Comparison of ENCODE assay signal across 17 cellular contexts in genomic region chr12:121915841-121916321, GRCh38. TPM values are rescaled to one million over a fixed set of nuclear protein-coding genes. Genes with fewer than 3 reads are reported as not detected.
A peak's percentile ranks its signal among the peaks of the same experiment; 100 is the strongest.
DNase-seq lines count a peak whose midpoint lies in the region; ATAC-seq and TF ChIP-seq lines count a peak whose summit lies in the region.
"Had no signal": no experiment of that assay in that cellular context is flagged by ENCODE, and none has a peak within 500 bp of the region (broad histone marks: within the 10 kb centered on the region; RNA-seq: fewer than 3 reads in every experiment).

No MANE protein-coding gene starts in this region.

- peak overlapping the region; percentile 77 for H3K9ac ChIP-seq in OCI-LY1 (ENCODE audit: low read length)

- H3K27me3 Mint-ChIP-seq in stimulated activated naive CD8-positive, alpha-beta T cell treated with anti-CD3 and anti-CD28 coated beads, Interleukin-15, Interleukin-2, amounts not matched to agents 100 ng/mL and 50 ng/mL, for 24 hours = no peaks in the 10 kb centered on the region
- H3K27me3 Mint-ChIP-seq: type B pancreatic cell had no signal

- H3K4me3 ChIP-seq in OCI-LY1 (ENCODE audit: low read depth, low read length, poor library complexity, severe bottlenecking) (peak overlapping the region; percentile 62), fibroblast of mammary gland (ENCODE audit: control insufficient read depth, low read depth, low read length) (no peak overlapping the region), spleen (no peak overlapping the region)
- H3K4me3 ChIP-seq: gastroesophageal sphincter, sigmoid colon had no signal

- H3K27me3 ChIP-seq in OCI-LY1 (ENCODE audit: insufficient read depth, low read length) (no peaks in the 10 kb centered on the region), spleen (replicated peaks in 1 of 7) (no peaks in the 10 kb centered on the region)
- H3K27me3 ChIP-seq: gastroesophageal sphincter, neutrophil, sigmoid colon had no signal

- DNase-seq in stimulated activated naive CD8-positive, alpha-beta T cell treated with anti-CD3 and anti-CD28 coated beads, Interleukin-15, Interleukin-2, amounts not matched to agents 100 U/mL and 50 U/mL, for 24 hours = no peak
- DNase-seq in fibroblast of mammary gland (ENCODE audit: low read depth) = peak; percentile 58
- no peak for DNase-seq in spleen
- DNase-seq in NK-92 treated with Interleukin-12 subunit alpha and Interleukin-12 subunit beta, amount 100 ng/mL, for 24 hours (lab: John Stamatoyannopoulos, UW) = no peak
- DNase-seq: activated gamma-delta T cell; effector CD4-positive, alpha-beta T cell; NCI-H2227 treated with DMSO at 0.1 percent for 48 hours; sigmoid colon had no signal

- no peak overlapping the region for H2AFZ ChIP-seq in OCI-LY1 (ENCODE audit: low read length)

- H3K36me3 ChIP-seq in OCI-LY1 (ENCODE audit: insufficient read depth, low read length) (peaks cover 44% of the 10 kb centered on the region), spleen (peaks cover 0 to 67% (median 37%) of the 10 kb centered on the region in 6 donors)

- no peak for ATAC-seq in stimulated activated naive CD8-positive, alpha-beta T cell treated with anti-CD3 and anti-CD28 coated beads, Interleukin-15, Interleukin-2, amounts not matched to agents 100 U/mL and 50 U/mL, for 24 hours
- ATAC-seq in HG03159 (IDR thresholded peaks at IDR 0.05; ENCODE audit: unreplicated experiment) (no peak), HG03521 (IDR thresholded peaks at IDR 0.05; ENCODE audit: unreplicated experiment) (no peak)
- ATAC-seq: gastroesophageal sphincter had no signal

- H3F3A ChIP-seq in OCI-LY1 (ENCODE audit: insufficient read depth, low read length) = peaks cover 7% of the 10 kb centered on the region

- peaks cover 21% of the 10 kb centered on the region for H3K4me1 Mint-ChIP-seq in stimulated activated naive CD8-positive, alpha-beta T cell treated with anti-CD3 and anti-CD28 coated beads, Interleukin-15, Interleukin-2, amounts not matched to agents 100 ng/mL and 50 ng/mL, for 24 hours (ENCODE audit: low read depth)

- H4K20me1 ChIP-seq in OCI-LY1 (ENCODE audit: insufficient read depth, low read length) = no peaks in the 10 kb centered on the region

- H3K27ac Mint-ChIP-seq in stimulated activated naive CD8-positive, alpha-beta T cell treated with anti-CD3 and anti-CD28 coated beads, Interleukin-15, Interleukin-2, amounts not matched to agents 100 ng/mL and 50 ng/mL, for 24 hours = peak overlapping the region; percentile 8
- H3K27ac Mint-ChIP-seq: type B pancreatic cell had no signal

- H3K9me2 ChIP-seq in OCI-LY1 (ENCODE audit: low read depth, low read length) = no peaks in the 10 kb centered on the region

- H3K4me2 ChIP-seq in OCI-LY1 (ENCODE audit: low read length) = peak overlapping the region; percentile 87

- H3K36me3 Mint-ChIP-seq in stimulated activated naive CD8-positive, alpha-beta T cell treated with anti-CD3 and anti-CD28 coated beads, Interleukin-15, Interleukin-2, amounts not matched to agents 100 ng/mL and 50 ng/mL, for 24 hours (ENCODE audit: low read depth) = peaks cover 39% of the 10 kb centered on the region

- H3K27ac ChIP-seq in OCI-LY1 (ENCODE audit: low read depth, low read length, poor library complexity, severe bottlenecking) (peak overlapping the region; percentile 88), spleen (peak overlapping the region in 6 of 8 donors; percentile 16 to 80 (median 75))
- H3K27ac ChIP-seq: gastroesophageal sphincter, neutrophil, sigmoid colon had no signal

- WGBS in spleen, 5 donors = 61 to 73% (median 70%) methylated on average over 5 of the region's 5 CpGs

- no peaks in the 10 kb centered on the region for H3K9me3 ChIP-seq in OCI-LY1 (ENCODE audit: low read length)
- no peaks in the 10 kb centered on the region for H3K9me3 ChIP-seq in spleen
- H3K9me3 ChIP-seq: gastroesophageal sphincter, neutrophil, sigmoid colon had no signal

- no peak for TF ChIP-seq CTCF in OCI-LY1 (IDR thresholded peaks at IDR 0.05; ENCODE audit: low read length)
- TF ChIP-seq CTCF in fibroblast of mammary gland (conservative IDR thresholded peaks at IDR 0.05; ENCODE audit: control insufficient read depth, insufficient read depth, low read depth, low read length) = no peak
- no peak for TF ChIP-seq CTCF in spleen (IDR thresholded peaks at IDR 0.05 in 8 of 11, conservative IDR thresholded peaks at IDR 0.05 in 3 of 11)

- no peak overlapping the region for H3K4me3 Mint-ChIP-seq in stimulated activated naive CD8-positive, alpha-beta T cell treated with anti-CD3 and anti-CD28 coated beads, Interleukin-15, Interleukin-2, amounts not matched to agents 100 ng/mL and 50 ng/mL, for 24 hours
- H3K4me3 Mint-ChIP-seq: type B pancreatic cell had no signal

- intact Hi-C loops in spleen (cut with DNase I; ENCODE audit: low total_unique reads) = loop anchor here (5.0 kb wide), 1 partner anchor 116 kb away; no protein-coding TSS in a partner anchor

- peaks cover 45% of the 10 kb centered on the region for H3K4me1 ChIP-seq in OCI-LY1 (ENCODE audit: insufficient read depth, low read length, severe bottlenecking)
- H3K4me1 ChIP-seq in spleen = peaks cover 5 to 45% (median 29%) of the 10 kb centered on the region in 6 donors

- no peaks in the 10 kb centered on the region for H3K9me3 Mint-ChIP-seq in stimulated activated naive CD8-positive, alpha-beta T cell treated with anti-CD3 and anti-CD28 coated beads, Interleukin-15, Interleukin-2, amounts not matched to agents 100 ng/mL and 50 ng/mL, for 24 hours
- H3K9me3 Mint-ChIP-seq: type B pancreatic cell had no signal

- TF ChIP-seq POLR2A in spleen (IDR thresholded peaks at IDR 0.05) = no peak

- H3K79me2 ChIP-seq in OCI-LY1 (ENCODE audit: insufficient read depth, low read length) = no peaks in the 10 kb centered on the region

RNA-seq across cellular contexts. Expression of gene CFAP251, which starts 2.5 kb away (rescaled TPM):
- 10 to 100 TPM in 1 of 7 donors, 1 to 10 TPM in 6; 3.0 to 10.5 (median 6.1) TPM for total RNA-seq in spleen
- polyA plus RNA-seq in spleen = 1 to 10 TPM; 1.3 to 2.7 (median 1.7) TPM

RNA-seq across cellular contexts. Expression of gene PSMD9, which starts 27.3 kb away (rescaled TPM):
- 10 to 100 TPM; 32.4 to 56.7 (median 43.6) TPM for total RNA-seq in spleen
- polyA plus RNA-seq in spleen = 10 to 100 TPM; 29.6 to 62.6 (median 49.6) TPM

RNA-seq across cellular contexts. Expression of gene HPD, which starts 57.2 kb away (rescaled TPM):
- total RNA-seq in spleen = 1 to 10 TPM in 4 of 7 donors, under 1 TPM in 2, not detected in 1; 0.57 to 2.8 (median 1.7) TPM
- polyA plus RNA-seq in spleen = 1 to 10 TPM in 1 of 3 donors, under 1 TPM in 2; 0.78 to 1.5 (median 0.86) TPM
- total RNA-seq: activated CD8-positive, alpha-beta memory T cell treated with anti-CD3 and anti-CD28 coated beads for 36 hours; astrocyte had no signal
